In genomic region chr7:45000096-45001032, GRCh38 we compare ENCODE assay signal across 8 cellular contexts. TPM values are rescaled to one million over a fixed set of nuclear protein-coding genes. Genes with fewer than 3 reads are reported as not detected.
DNase-seq lines count a peak whose midpoint lies in the region; ATAC-seq lines count a peak whose summit lies in the region.

CCM2 (plus strand) TSS chr7:45000201; CDS start chr7:45000334, 133 bp downstream.

- no peaks in the 10 kb centered on the region for H3K27me3 Mint-ChIP-seq in activated naive CD8-positive, alpha-beta T cell treated with anti-CD3 and anti-CD28 coated beads, Interleukin-2, amount 50 U/mL, for 24 hours

- peak within 1 kb of the TSS; percentile 92 for H3K4me3 Mint-ChIP-seq in activated naive CD8-positive, alpha-beta T cell treated with anti-CD3 and anti-CD28 coated beads, Interleukin-2, amount 50 U/mL, for 24 hours

- no peaks in the 10 kb centered on the region for H3K9me3 Mint-ChIP-seq in activated naive CD8-positive, alpha-beta T cell treated with anti-CD3 and anti-CD28 coated beads, Interleukin-2, amount 50 U/mL, for 24 hours

- ATAC-seq in GM18873 (IDR thresholded peaks at IDR 0.05; ENCODE audit: low FRiP score, unreplicated experiment) (peak; percentile 0), left cardiac atrium (peak; percentile 18 to 39), GM18520 (IDR thresholded peaks at IDR 0.05; ENCODE audit: unreplicated experiment) (no peak), HG03159 (IDR thresholded peaks at IDR 0.05; ENCODE audit: unreplicated experiment) (no peak)
- ATAC-seq in activated naive CD8-positive, alpha-beta T cell treated with anti-CD3 and anti-CD28 coated beads, Interleukin-2, amount 50 U/mL, for 24 hours: no peak

- H3K36me3 Mint-ChIP-seq in activated naive CD8-positive, alpha-beta T cell treated with anti-CD3 and anti-CD28 coated beads, Interleukin-2, amount 50 U/mL, for 24 hours (ENCODE audit: low read depth): peaks cover 20% of the 10 kb centered on the region

- peak; percentile 53 for DNase-seq in AG20443 (ENCODE audit: low spot score)
- DNase-seq in M059J (ENCODE audit: low read depth): peak; percentile 60
- no peak for DNase-seq in activated naive CD8-positive, alpha-beta T cell treated with anti-CD3 and anti-CD28 coated beads, Interleukin-2, amount 50 U/mL, for 24 hours
- DNase-seq in left cardiac atrium: peak; percentile 78
- peak; percentile 88 for DNase-seq in posterior vena cava (ENCODE audit: low spot score)

- intact Hi-C loops in left cardiac atrium (cut with DNase I): loop anchor here in 1 of 2 donors (10.0 kb wide), 1 partner anchor 64 kb away; no protein-coding TSS in a partner anchor
- intact Hi-C loops in posterior vena cava (cut with DNase I): loop anchor here in 1 of 2 donors (10.0 kb wide), 1 partner anchor 114 kb away; the partner anchor contains the start of gene TBRG4

- H3K27ac Mint-ChIP-seq in activated naive CD8-positive, alpha-beta T cell treated with anti-CD3 and anti-CD28 coated beads, Interleukin-2, amount 50 U/mL, for 24 hours: peak within 1 kb of the TSS; percentile 98

- peaks cover 60% of the 10 kb centered on the region for H3K4me1 Mint-ChIP-seq in activated naive CD8-positive, alpha-beta T cell treated with anti-CD3 and anti-CD28 coated beads, Interleukin-2, amount 50 U/mL, for 24 hours

RNA-seq across cellular contexts. Expression of gene CCM2, which starts in this region (rescaled TPM):
- total RNA-seq in M059J (2014; rRNA removed; shearing (Covaris generic)): 44.4 and 71.1 TPM in 2 replicates
- total RNA-seq in left cardiac atrium (10 to 100 TPM; 33.5 to 36.5 TPM), posterior vena cava (10 to 100 TPM; 31.8 to 36.9 TPM)

Comparison
In these comparisons a context has a peak if more than half of its experiments do, and no peak if none do; other contexts are left out.
1. ATAC-seq: peak in GM18873 (single experiment) and left cardiac atrium (2 of 2); none in activated naive CD8-positive, alpha-beta T cell treated with anti-CD3 and anti-CD28 coated beads, Interleukin-2, amount 50 U/mL, for 24 hours (single experiment), GM18520 (single experiment) and HG03159 (single experiment).